1 cellular context compared by ENCODE assay signal in genomic region chr17:49996121-49996494, GRCh38.
TF ChIP-seq lines count a peak whose summit lies in the region.

No MANE protein-coding gene starts in this region.

TF ChIP-seq in A549, 52 proteins besides CTCF, POLR2A, EP300 and RAD21:
- TF ChIP-seq HOXA7 (CRISPR knock-in tag; IDR thresholded peaks at IDR 0.05) (no peak), CEBPB (IDR thresholded peaks at IDR 0.05) (no peak), CBX8 (IDR thresholded peaks at IDR 0.05) (no peak), HES2 (IDR thresholded peaks at IDR 0.05) (no peak), KDM1A (IDR thresholded peaks at IDR 0.05; ENCODE audit: low read depth) (no peak), E2F6 (IDR thresholded peaks at IDR 0.05; ENCODE audit: borderline replicate concordance, low read depth) (no peak), CHD2 (IDR thresholded peaks at IDR 0.05; ENCODE audit: low read length, partially characterized antibody) (no peak), MAZ (IDR thresholded peaks at IDR 0.05; ENCODE audit: borderline replicate concordance, low read depth, low read length) (no peak), EHF (CRISPR knock-in tag; IDR thresholded peaks at IDR 0.05) (no peak), SMC3 (IDR thresholded peaks at IDR 0.05) (no peak), MYC (IDR thresholded peaks at IDR 0.05; ENCODE audit: borderline replicate concordance, low read length) (no peak), FOXS1 (CRISPR knock-in tag; IDR thresholded peaks at IDR 0.05) (no peak), BHLHE40 (IDR thresholded peaks at IDR 0.05; ENCODE audit: low read depth, low read length) (no peak), ESRRA (IDR thresholded peaks at IDR 0.05; ENCODE audit: borderline replicate concordance, low read length) (no peak)
